ENCODE assay signal across 1 cellular context in genomic region chr17:31919802-31920525, GRCh38.
TF ChIP-seq lines count a peak whose summit lies in the region.

No MANE protein-coding gene starts in this region.

TF ChIP-seq in K562, 482 proteins besides CTCF, POLR2A, EP300 and RAD21:
- TF ChIP-seq HLTF (IDR thresholded peaks at IDR 0.05) (no peak), RCOR1 (IDR thresholded peaks at IDR 0.05; ENCODE audit: borderline replicate concordance in 1 of 2, low read depth in 2 of 2, low read length in 2 of 2) (no peak), GATAD2A (IDR thresholded peaks at IDR 0.05) (no peak), FOXJ2 (tag; IDR thresholded peaks at IDR 0.05) (no peak), HDAC1 (IDR thresholded peaks at IDR 0.05) (no peak), SMARCB1 (IDR thresholded peaks at IDR 0.05; ENCODE audit: insufficient read length, low read depth) (no peak), IRF1 (CRISPR knock-in tag; IDR thresholded peaks at IDR 0.05; ENCODE audit: borderline replicate concordance) (no peak), U2AF1 (optimal IDR thresholded peaks at IDR 0.05; ENCODE audit: low read depth, low read length) (no peak), PYGO2 (tag; IDR thresholded peaks at IDR 0.05) (no peak), ZNF217 (CRISPR knock-in tag; IDR thresholded peaks at IDR 0.05) (no peak), ZNF444 (CRISPR knock-in tag; IDR thresholded peaks at IDR 0.05) (no peak), PML (IDR thresholded peaks at IDR 0.05; ENCODE audit: low read length) (no peak), FOS (IDR thresholded peaks at IDR 0.05; ENCODE audit: extremely low read depth, insufficient read length) (no peak), ZNF175 (CRISPR knock-in tag; IDR thresholded peaks at IDR 0.05; ENCODE audit: low read depth) (no peak), BHLHE40 (IDR thresholded peaks at IDR 0.05; ENCODE audit: low read length) (no peak), GTF2F1 (IDR thresholded peaks at IDR 0.05; ENCODE audit: low read depth, low read length) (no peak), ZNF561 (CRISPR knock-in tag; conservative IDR thresholded peaks at IDR 0.05) (no peak), MTA1 (IDR thresholded peaks at IDR 0.05; ENCODE audit: borderline replicate concordance) (no peak)
TF ChIP-seq in K562: peak in this region for 0.
